Comparison of ENCODE assay signal across 10 cellular contexts in genomic region chr10:46105856-46106409, GRCh38. TPM values are rescaled to one million over a fixed set of nuclear protein-coding genes. Genes with fewer than 3 reads are reported as not detected.
DNase-seq lines count a peak whose midpoint lies in the region; ATAC-seq and TF ChIP-seq lines count a peak whose summit lies in the region.
"Not testable (repeated sequence)": the region's sequence is repeated elsewhere in the genome, so short reads cannot be mapped to it uniquely, and the experiment has no call there.
"Had no signal": no experiment of that assay in that cellular context is flagged by ENCODE, and none has a peak within 500 bp of the region (broad histone marks: within the 10 kb centered on the region; RNA-seq: fewer than 3 reads in every experiment).

No MANE protein-coding gene starts in this region.

- H3K4me3 Mint-ChIP-seq in activated T-helper 1 cell treated with anti-CD3 and anti-CD28 coated beads, Interleukin-12 subunit alpha, Interleukin-12 subunit beta, Interleukin-2, Interleukin-4 antibody, amounts not matched to agents 30 ng/mL and 10 ng/mL and 1 ng/mL, durations not matched to agents 14 hours and 24 hours and 36 hours = peak overlapping the region; percentile 83
- H3K4me3 Mint-ChIP-seq in endothelial cell (ENCODE audit: unreplicated experiment) (peak overlapping the region; percentile 87), progenitor cell of endocrine pancreas (ENCODE audit: low read depth) (peak overlapping the region; percentile 74)

- H3K4me1 ChIP-seq in uterus = not testable (repeated sequence)

- H3K27ac ChIP-seq in uterus = not testable (repeated sequence)

- not testable (repeated sequence) for H3K36me3 ChIP-seq in uterus

- not testable (repeated sequence) for H3K27me3 ChIP-seq in uterus

- not testable (repeated sequence) for H3K36me3 Mint-ChIP-seq in activated T-helper 1 cell treated with anti-CD3 and anti-CD28 coated beads, Interleukin-12 subunit alpha, Interleukin-12 subunit beta, Interleukin-2, Interleukin-4 antibody, amounts not matched to agents 30 ng/mL and 10 ng/mL and 1 ng/mL, durations not matched to agents 14 hours and 24 hours and 36 hours (ENCODE audit: low read depth); endothelial cell (ENCODE audit: low read depth, unreplicated experiment); progenitor cell of endocrine pancreas (ENCODE audit: insufficient read depth)

- TF ChIP-seq CTCF in NB4 (IDR thresholded peaks at IDR 0.05; ENCODE audit: low read depth, low read length); endothelial cell (IDR thresholded peaks at IDR 0.05; ENCODE audit: unreplicated experiment); progenitor cell of endocrine pancreas (IDR thresholded peaks at IDR 0.05; ENCODE audit: unreplicated experiment); uterus (IDR thresholded peaks at IDR 0.05): not testable (repeated sequence)

- not testable (repeated sequence) for TF ChIP-seq POLR2A in NB4 (IDR thresholded peaks at IDR 0.05; ENCODE audit: extremely low read depth, insufficient read length); uterus (IDR thresholded peaks at IDR 0.05)

- H3K9me3 ChIP-seq in uterus = not testable (repeated sequence)

- DNase-seq in NB4 (ENCODE audit: low read depth); activated T-helper 1 cell treated with anti-CD3 and anti-CD28 coated beads, Interleukin-12 subunit alpha, Interleukin-12 subunit beta, Interleukin-2, Interleukin-4 antibody, amounts not matched to agents 30 ng/mL and 10 ng/mL and 1 ng/mL, durations not matched to agents 14 hours and 24 hours and 36 hours (ENCODE audit: low spot score); endothelial cell (ENCODE audit: low spot score); left lobe of liver (ENCODE audit: low spot score); progenitor cell of endocrine pancreas (ENCODE audit: low spot score, unreplicated experiment); uterus: not testable (repeated sequence)

- H3K27me3 Mint-ChIP-seq in activated T-helper 1 cell treated with anti-CD3 and anti-CD28 coated beads, Interleukin-12 subunit alpha, Interleukin-12 subunit beta, Interleukin-2, Interleukin-4 antibody, amounts not matched to agents 30 ng/mL and 10 ng/mL and 1 ng/mL, durations not matched to agents 14 hours and 24 hours and 36 hours (ENCODE audit: insufficient read depth) = peaks cover 20% of the 10 kb centered on the region
- H3K27me3 Mint-ChIP-seq in endothelial cell (ENCODE audit: unreplicated experiment) (peaks cover 15% of the 10 kb centered on the region), progenitor cell of endocrine pancreas (peaks cover 26% of the 10 kb centered on the region)

- H3K4me3 ChIP-seq in NB4 (ENCODE audit: low read depth, low read length) (peak overlapping the region; percentile 64), uterus (peak overlapping the region; percentile 7 to 47)

- ATAC-seq in GM18867 (IDR thresholded peaks at IDR 0.05; ENCODE audit: unreplicated experiment) = peak; percentile 29
- peak; percentile 29 for ATAC-seq in HG02798 (IDR thresholded peaks at IDR 0.05; ENCODE audit: poor library complexity, unreplicated experiment)
- ATAC-seq in left lobe of liver = peak; percentile 32

- H3K27ac Mint-ChIP-seq in activated T-helper 1 cell treated with anti-CD3 and anti-CD28 coated beads, Interleukin-12 subunit alpha, Interleukin-12 subunit beta, Interleukin-2, Interleukin-4 antibody, amounts not matched to agents 30 ng/mL and 10 ng/mL and 1 ng/mL, durations not matched to agents 14 hours and 24 hours and 36 hours = peak overlapping the region; percentile 18
- H3K27ac Mint-ChIP-seq in endothelial cell (ENCODE audit: unreplicated experiment); progenitor cell of endocrine pancreas: not testable (repeated sequence)

- intact Hi-C loops in activated T-helper 1 cell treated with anti-CD3 and anti-CD28 coated beads, Interleukin-12 subunit alpha, Interleukin-12 subunit beta, Interleukin-2, Interleukin-4 antibody, amounts not matched to agents 30 ng/mL and 10 ng/mL and 1 ng/mL, durations not matched to agents 14 hours and 24 hours and 36 hours (cut with micrococcal nuclease); uterus (cut with DNase I; ENCODE audit: low total_unique reads): not testable (repeated sequence)

- peaks cover 16% of the 10 kb centered on the region for H3K4me1 Mint-ChIP-seq in activated T-helper 1 cell treated with anti-CD3 and anti-CD28 coated beads, Interleukin-12 subunit alpha, Interleukin-12 subunit beta, Interleukin-2, Interleukin-4 antibody, amounts not matched to agents 30 ng/mL and 10 ng/mL and 1 ng/mL, durations not matched to agents 14 hours and 24 hours and 36 hours (ENCODE audit: low read depth)
- H3K4me1 Mint-ChIP-seq in endothelial cell (ENCODE audit: unreplicated experiment); progenitor cell of endocrine pancreas (ENCODE audit: low read depth): not testable (repeated sequence)

- not testable (repeated sequence) for H3K9me3 Mint-ChIP-seq in activated T-helper 1 cell treated with anti-CD3 and anti-CD28 coated beads, Interleukin-12 subunit alpha, Interleukin-12 subunit beta, Interleukin-2, Interleukin-4 antibody, amounts not matched to agents 30 ng/mL and 10 ng/mL and 1 ng/mL, durations not matched to agents 14 hours and 24 hours and 36 hours; endothelial cell (ENCODE audit: unreplicated experiment); progenitor cell of endocrine pancreas (ENCODE audit: low read depth)

RNA-seq across cellular contexts. Expression of gene MSMB, which starts 59.9 kb away (rescaled TPM):
- total RNA-seq in activated T-helper 1 cell treated with anti-CD3 and anti-CD28 coated beads, Interleukin-12 subunit alpha, Interleukin-12 subunit beta, Interleukin-2, Interleukin-4 antibody, amounts not matched to agents 30 ng/mL and 10 ng/mL and 1 ng/mL, durations not matched to agents 14 hours and 24 hours and 36 hours = not detected in 2 replicates
- not detected for total RNA-seq in endothelial cell (ENCODE audit: unreplicated experiment)
- not detected for total RNA-seq in left lobe of liver
- not detected in 2 replicates for total RNA-seq in progenitor cell of endocrine pancreas
- not detected for total RNA-seq in uterus
- total RNA-seq: G401, lung microvascular endothelial cell had no signal
